ENCODE assay signal across 27 cellular contexts in genomic region chr21:41743321-41744027, GRCh38. TPM values are rescaled to one million over a fixed set of nuclear protein-coding genes. Genes with fewer than 3 reads are reported as not detected.
A peak's percentile ranks its signal among the peaks of the same experiment; 100 is the strongest.
DNase-seq lines count a peak whose midpoint lies in the region; ATAC-seq, FAIRE-seq and TF ChIP-seq lines count a peak whose summit lies in the region.
"Had no signal": no experiment of that assay in that cellular context is flagged by ENCODE, and none has a peak within 500 bp of the region (broad histone marks: within the 10 kb centered on the region; RNA-seq: fewer than 3 reads in every experiment).

No MANE protein-coding gene starts in this region.

- WGBS in small intestine, 3 donors, result 70 to 79% (median 73%) methylated on average over 26 of the region's 26 CpGs

- no peak for FAIRE-seq in small intestine (lab: Jason Lieb, UNC)
- FAIRE-seq: H54 had no signal

- TF ChIP-seq CTCF in HCT116 (IDR thresholded peaks at IDR 0.05 in 2 of 3, conservative IDR thresholded peaks at IDR 0.05 in 1 of 3; ENCODE audit: borderline replicate concordance in 1 of 3, insufficient read depth in 1 of 3, low read depth in 2 of 3, low read length in 2 of 3) (no peak), endothelial cell (IDR thresholded peaks at IDR 0.05; ENCODE audit: unreplicated experiment) (no peak)

- H3K79me2 ChIP-seq in HCT116 (ENCODE audit: insufficient read depth, low read length), result no peaks in the 10 kb centered on the region

- no peaks in the 10 kb centered on the region for H3K9me3 Mint-ChIP-seq in endothelial cell (ENCODE audit: unreplicated experiment)
- no peaks in the 10 kb centered on the region for H3K9me3 Mint-ChIP-seq in activated CD4-positive, alpha-beta memory T cell treated with anti-CD3 and anti-CD28 coated beads, Interleukin-2, amount 10 ng/mL, durations not matched to agents 7 days and 5 days

- H3K9me3 ChIP-seq in HCT116 (ENCODE audit: control insufficient read depth in 1 of 2, insufficient read depth in 1 of 2, low read depth in 1 of 2, low read length in 2 of 2) (no peaks in the 10 kb centered on the region), small intestine (ENCODE audit: control insufficient read depth, low read depth) (no peaks in the 10 kb centered on the region)
- H3K9me3 ChIP-seq: BE2C, Peyer's patch had no signal

- no peaks in the 10 kb centered on the region for H3K9me2 ChIP-seq in HCT116 (ENCODE audit: insufficient read depth)

- TF ChIP-seq RAD21 in HCT116 (IDR thresholded peaks at IDR 0.05; ENCODE audit: low read depth), result no peak

- peaks cover 11% of the 10 kb centered on the region for H3K4me1 Mint-ChIP-seq in endothelial cell (ENCODE audit: unreplicated experiment)
- no peaks in the 10 kb centered on the region for H3K4me1 Mint-ChIP-seq in activated CD4-positive, alpha-beta memory T cell treated with anti-CD3 and anti-CD28 coated beads, Interleukin-2, amount 10 ng/mL, durations not matched to agents 7 days and 5 days
- H3K4me1 Mint-ChIP-seq: CD14-positive monocyte had no signal

- RAD21 ChIA-PET in HCT116 (lab: Charles Lee; ENCODE audit: low non-redundant PET in 1 of 2, low total read pairs in 2 of 2, uncharacterized antibody in 2 of 2, unreplicated experiment in 2 of 2), result no interaction called here

- H3K4me2 ChIP-seq in HCT116 (ENCODE audit: low read length), result no peak overlapping the region
- H3K4me2 ChIP-seq: KMS-11 had no signal

- peaks cover 60% of the 10 kb centered on the region for H3K36me3 Mint-ChIP-seq in endothelial cell (ENCODE audit: low read depth, unreplicated experiment)
- H3K36me3 Mint-ChIP-seq in activated CD4-positive, alpha-beta memory T cell treated with anti-CD3 and anti-CD28 coated beads, Interleukin-2, amount 10 ng/mL, durations not matched to agents 7 days and 5 days (ENCODE audit: low read depth), result no peaks in the 10 kb centered on the region
- H3K36me3 Mint-ChIP-seq: CD14-positive monocyte, IgD-negative memory B cell had no signal

- TSS peak; percentile 6 for BruUV-seq in HCT116 (replicated peaks; lab: Mats Ljungman, UMichigan)

- peaks cover 10% of the 10 kb centered on the region for H3K27me3 Mint-ChIP-seq in endothelial cell (ENCODE audit: unreplicated experiment)
- H3K27me3 Mint-ChIP-seq in activated CD4-positive, alpha-beta memory T cell treated with anti-CD3 and anti-CD28 coated beads, Interleukin-2, amount 10 ng/mL, durations not matched to agents 7 days and 5 days, result no peaks in the 10 kb centered on the region

- H3K27ac Mint-ChIP-seq in endothelial cell (ENCODE audit: unreplicated experiment), result peak overlapping the region; percentile 48
- H3K27ac Mint-ChIP-seq in activated CD4-positive, alpha-beta memory T cell treated with anti-CD3 and anti-CD28 coated beads, Interleukin-2, amount 10 ng/mL, durations not matched to agents 7 days and 5 days, result no peak overlapping the region
- H3K27ac Mint-ChIP-seq: HFFc6, IgD-negative memory B cell had no signal

- CTCF ChIA-PET in HCT116 (lab: Charles Lee), result no interaction called here
- CTCF ChIA-PET in activated CD4-positive, alpha-beta memory T cell treated with anti-CD3 and anti-CD28 coated beads, Interleukin-2, amount 10 ng/mL, durations not matched to agents 7 days and 5 days (lab: Charles Lee), result interaction anchor here (1.1 kb wide), 1 partner anchor 10 kb away, joined by 3 read pairs; no protein-coding TSS in a partner anchor

- no peak overlapping the region for H3K9ac ChIP-seq in HCT116 (ENCODE audit: low read length)
- H3K9ac ChIP-seq: KMS-11 had no signal

- H3K27ac ChIP-seq in HCT116 (ENCODE audit: low read depth, low read length), result no peak overlapping the region
- H3K27ac ChIP-seq in small intestine (ENCODE audit: low read depth in 1 of 2, low read length in 1 of 2), result no peak overlapping the region
- H3K27ac ChIP-seq: HL-60, KMS-11, Peyer's patch, SK-N-MC had no signal

- H4K20me1 ChIP-seq in HCT116 (ENCODE audit: insufficient read depth), result no peaks in the 10 kb centered on the region

- DNase-seq in HCT116 (ENCODE audit: low read depth, low spot score), result no peak
- no peak for DNase-seq in endothelial cell (ENCODE audit: low spot score)
- no peak for DNase-seq in left colon
- peak; percentile 47 for DNase-seq in small intestine
- no peak for DNase-seq in activated CD4-positive, alpha-beta memory T cell treated with anti-CD3 and anti-CD28 coated beads, Interleukin-2, amount 10 ng/mL, durations not matched to agents 7 days and 5 days
- DNase-seq in CD1c-positive myeloid dendritic cell (ENCODE audit: extremely low spot score), result no peak
- DNase-seq in cortex of kidney (lab: John Stamatoyannopoulos, UW), result no peak
- DNase-seq: 8988T, ACHN, BE2C, DMS153, DND-41, HFFc6, MM.1S, NCI-H1694, NCI-H2081, NCI-H2227 treated with DMSO at 0.1 percent for 48 hours, NCI-H526 treated with DMSO at 0.1 percent for 48 hours, SIG-M5 had no signal

- TF ChIP-seq POLR2A in HCT116 (IDR thresholded peaks at IDR 0.05; ENCODE audit: borderline replicate concordance, extremely low read depth, insufficient read depth, insufficient read length), result no peak

- no peaks in the 10 kb centered on the region for H3K27me3 ChIP-seq in HCT116 (ENCODE audit: insufficient read depth, low read length)
- no peaks in the 10 kb centered on the region for H3K27me3 ChIP-seq in small intestine (ENCODE audit: control insufficient read depth in 2 of 2, insufficient read depth in 2 of 2, low read length in 2 of 2)
- H3K27me3 ChIP-seq: BE2C, Peyer's patch had no signal

- ATAC-seq in HCT116 (no peak), left colon (peak; percentile 82), HG02870 (IDR thresholded peaks at IDR 0.05; ENCODE audit: unreplicated experiment) (no peak)

- POLR2A ChIA-PET in HCT116 (lab: Charles Lee), result no interaction called here
- POLR2A ChIA-PET in activated CD4-positive, alpha-beta memory T cell treated with anti-CD3 and anti-CD28 coated beads, Interleukin-2, amount 10 ng/mL, durations not matched to agents 7 days and 5 days (lab: Charles Lee), result no interaction called here

- no peak overlapping the region for H3K4me3 Mint-ChIP-seq in endothelial cell (ENCODE audit: unreplicated experiment)
- H3K4me3 Mint-ChIP-seq in activated CD4-positive, alpha-beta memory T cell treated with anti-CD3 and anti-CD28 coated beads, Interleukin-2, amount 10 ng/mL, durations not matched to agents 7 days and 5 days, result no peak overlapping the region
- H3K4me3 Mint-ChIP-seq: CD14-positive monocyte, HFFc6 had no signal

- intact Hi-C loops in HCT116 (cut with micrococcal nuclease), result no loop called here
- intact Hi-C loops in left colon (cut with DNase I, micrococcal nuclease), result no loop called here

- H3K4me1 ChIP-seq in HCT116 (ENCODE audit: control insufficient read depth in 1 of 2, insufficient read depth in 2 of 2, low read length in 2 of 2) (no peaks in the 10 kb centered on the region), small intestine (ENCODE audit: control insufficient read depth in 2 of 2, insufficient read depth in 1 of 2, low read depth in 1 of 2, low read length in 1 of 2) (no peaks in the 10 kb centered on the region)
- H3K4me1 ChIP-seq: BE2C had no signal

- H3K36me3 ChIP-seq in HCT116 (ENCODE audit: control insufficient read depth in 1 of 2, insufficient read depth in 2 of 2, low read length in 2 of 2) (peaks cover 26 to 33% of the 10 kb centered on the region in 2 experiments), small intestine (ENCODE audit: control insufficient read depth in 2 of 2, insufficient read depth in 2 of 2, low read length in 2 of 2) (peaks cover 6 to 33% of the 10 kb centered on the region in 2 donors)
- H3K36me3 ChIP-seq: BE2C had no signal

- no peak overlapping the region for H2AFZ ChIP-seq in HCT116 (ENCODE audit: low read depth, low read length, poor library complexity, severe bottlenecking)

- no peak overlapping the region for H3K4me3 ChIP-seq in HCT116 (replicated peaks in 1 of 2; ENCODE audit: low read depth in 1 of 2, low read length in 2 of 2)
- H3K4me3 ChIP-seq in small intestine (ENCODE audit: low read depth in 1 of 2, low read length in 2 of 2), result no peak overlapping the region
- H3K4me3 ChIP-seq: Peyer's patch, SK-N-MC had no signal

TF ChIP-seq in HCT116, 20 proteins besides CTCF, POLR2A, EP300 and RAD21:
- TF ChIP-seq CBX3 (IDR thresholded peaks at IDR 0.05; ENCODE audit: low read depth) (no peak), EGR1 (IDR thresholded peaks at IDR 0.05; ENCODE audit: low read depth) (no peak)

RNA-seq across cellular contexts. Expression of gene RIPK4, which starts 23.4 kb away (rescaled TPM):
- total RNA-seq in HCT116 (2021; ENCODE audit: unreplicated experiment), result 9.9 TPM
- 8.2 and 11.1 TPM in 2 replicates for polyA plus RNA-seq in HCT116 (2012)
- 9.6 TPM for total RNA-seq in endothelial cell (ENCODE audit: unreplicated experiment)
- total RNA-seq in left colon, result 10 to 100 TPM; 11.0 to 16.0 TPM
- polyA plus RNA-seq in small intestine, result 10 to 100 TPM in 2 of 3 donors, 1 to 10 TPM in 1; 9.7 to 20.8 (median 20.1) TPM
- total RNA-seq in activated CD4-positive, alpha-beta memory T cell treated with anti-CD3 and anti-CD28 coated beads, Interleukin-2, amount 10 ng/mL, durations not matched to agents 7 days and 5 days, result not detected
- polyA plus RNA-seq: IgD-negative memory B cell had no signal

Comparison
In these comparisons a context has a peak if more than half of its experiments do, and no peak if none do; other contexts are left out.
1. RNA of gene RIPK4, which starts 23.4 kb away (total RNA-seq): 11.0 to 16.0 TPM in left colon, 9.9 TPM in HCT116 (single experiment) and 9.6 TPM in endothelial cell (single experiment); not detected in activated CD4-positive, alpha-beta memory T cell treated with anti-CD3 and anti-CD28 coated beads, Interleukin-2, amount 10 ng/mL, durations not matched to agents 7 days and 5 days; every median in the first group is over 10 times any median in the second.